In genomic region chr17:44121206-44121605, GRCh38 we compare ENCODE assay signal across 1 cellular context.
TF ChIP-seq lines count a peak whose summit lies in the region.

No MANE protein-coding gene starts in this region.

TF ChIP-seq in WTC11, 78 proteins besides CTCF, POLR2A, EP300 and RAD21 (continued from another document):
- TF ChIP-seq AFF4 (CRISPR knock-in tag; IDR thresholded peaks at IDR 0.05; ENCODE audit: borderline replicate concordance) (no peak), HMGA2 (CRISPR knock-in tag; IDR thresholded peaks at IDR 0.05) (no peak), IRF1 (CRISPR knock-in tag; IDR thresholded peaks at IDR 0.05) (no peak), RELA (CRISPR knock-in tag; IDR thresholded peaks at IDR 0.05; ENCODE audit: borderline replicate concordance) (no peak), SOX15 (CRISPR knock-in tag; IDR thresholded peaks at IDR 0.05) (no peak), RORB (CRISPR knock-in tag; IDR thresholded peaks at IDR 0.05) (no peak), USF2 (CRISPR knock-in tag; IDR thresholded peaks at IDR 0.05) (no peak), ATF6 (CRISPR knock-in tag; IDR thresholded peaks at IDR 0.05) (no peak), ZNF232 (CRISPR knock-in tag; IDR thresholded peaks at IDR 0.05) (no peak), TCF7 (CRISPR knock-in tag; IDR thresholded peaks at IDR 0.05; ENCODE audit: low read depth) (no peak), NFE2L1 (CRISPR knock-in tag; IDR thresholded peaks at IDR 0.05) (no peak), OVOL2 (CRISPR knock-in tag; IDR thresholded peaks at IDR 0.05; ENCODE audit: borderline replicate concordance) (no peak), ARID4B (CRISPR knock-in tag; IDR thresholded peaks at IDR 0.05; ENCODE audit: borderline replicate concordance) (no peak)
TF ChIP-seq in WTC11: peak in this region for 0.
